Comparison of ENCODE assay signal across 1 cellular context in genomic region chr6:33198853-33199436, GRCh38.
TF ChIP-seq lines count a peak whose summit lies in the region.

No MANE protein-coding gene starts in this region.

TF ChIP-seq in GM23338, 12 proteins besides CTCF, POLR2A, EP300 and RAD21 (continued from another document):
- no peak for TF ChIP-seq ZNF462 (CRISPR knock-in tag; IDR thresholded peaks at IDR 0.05)
- TF ChIP-seq POLR2AphosphoS5 (IDR thresholded peaks at IDR 0.05; ENCODE audit: low read depth), result no peak
- no peak for TF ChIP-seq ZNF331 (CRISPR knock-in tag; IDR thresholded peaks at IDR 0.05; ENCODE audit: low read depth)
